ENCODE assay signal across 8 cellular contexts in genomic region chr7:66629222-66629658, GRCh38. TPM values are rescaled to one million over a fixed set of nuclear protein-coding genes. Genes with fewer than 3 reads are reported as not detected.
DNase-seq lines count a peak whose midpoint lies in the region; ATAC-seq lines count a peak whose summit lies in the region.

No MANE protein-coding gene starts in this region.

- DNase-seq in NCI-H146 (lab: John Stamatoyannopoulos, UW) (peak; percentile 73), dermis blood vessel endothelial cell (peak; percentile 19), GM19240 (ENCODE audit: insufficient read length, low spot score) (no peak), Ammon's horn (ENCODE audit: low spot score) (no peak), DMS 273 treated with DMSO at 0.1 percent for 48 hours (lab: John Stamatoyannopoulos, UW) (no peak)
- no peak for DNase-seq in activated effector memory CD4-positive, alpha-beta T cell treated with anti-CD3 and anti-CD28 coated beads, Interleukin-2, amount 50 U/mL, for 16 hours

- H3K9me3 ChIP-seq in mucosa of rectum (ENCODE audit: control insufficient read depth in 2 of 2, low read length in 2 of 2), result no peaks in the 10 kb centered on the region

- peak overlapping the region; percentile 19 to 45 for H3K9ac ChIP-seq in mucosa of rectum (ENCODE audit: low read depth in 1 of 2, low read length in 2 of 2)

- H3K36me3 ChIP-seq in mucosa of rectum (ENCODE audit: control insufficient read depth in 2 of 2, insufficient read depth in 2 of 2, low read length in 2 of 2), result peaks cover 0 to 2% of the 10 kb centered on the region in 2 donors

- peak overlapping the region; percentile 95 to 96 for H3K27ac ChIP-seq in mucosa of rectum (ENCODE audit: low read depth in 2 of 2, low read length in 2 of 2)

- peak overlapping the region; percentile 69 to 71 for H3K4me3 ChIP-seq in mucosa of rectum (ENCODE audit: low read length in 2 of 2)

- peak; percentile 6 for ATAC-seq in GM19463 (IDR thresholded peaks at IDR 0.05; ENCODE audit: unreplicated experiment)

- H3K4me1 ChIP-seq in mucosa of rectum (ENCODE audit: control insufficient read depth in 2 of 2, insufficient read depth in 2 of 2, low read length in 2 of 2), result peaks cover 10 to 13% of the 10 kb centered on the region in 2 donors

- no peaks in the 10 kb centered on the region for H3K27me3 ChIP-seq in mucosa of rectum (ENCODE audit: control insufficient read depth in 2 of 2, insufficient read depth in 2 of 2, low read length in 2 of 2)

RNA-seq across cellular contexts. Expression of gene KCTD7, which starts 0.6 kb away (rescaled TPM):
- total RNA-seq in dermis blood vessel endothelial cell, result 6.2 and 6.5 TPM in 2 replicates

Comparison
In these comparisons a context has a peak if more than half of its experiments do, and no peak if none do; other contexts are left out.
1. DNase-seq: peak in NCI-H146 (single experiment) and dermis blood vessel endothelial cell (single experiment); none in GM19240 (single experiment), activated effector memory CD4-positive, alpha-beta T cell treated with anti-CD3 and anti-CD28 coated beads, Interleukin-2, amount 50 U/mL, for 16 hours (single experiment), Ammon's horn (single experiment) and DMS 273 treated with DMSO at 0.1 percent for 48 hours (single experiment).